ENCODE assay signal across 9 cellular contexts in the genomic region with DNA sequence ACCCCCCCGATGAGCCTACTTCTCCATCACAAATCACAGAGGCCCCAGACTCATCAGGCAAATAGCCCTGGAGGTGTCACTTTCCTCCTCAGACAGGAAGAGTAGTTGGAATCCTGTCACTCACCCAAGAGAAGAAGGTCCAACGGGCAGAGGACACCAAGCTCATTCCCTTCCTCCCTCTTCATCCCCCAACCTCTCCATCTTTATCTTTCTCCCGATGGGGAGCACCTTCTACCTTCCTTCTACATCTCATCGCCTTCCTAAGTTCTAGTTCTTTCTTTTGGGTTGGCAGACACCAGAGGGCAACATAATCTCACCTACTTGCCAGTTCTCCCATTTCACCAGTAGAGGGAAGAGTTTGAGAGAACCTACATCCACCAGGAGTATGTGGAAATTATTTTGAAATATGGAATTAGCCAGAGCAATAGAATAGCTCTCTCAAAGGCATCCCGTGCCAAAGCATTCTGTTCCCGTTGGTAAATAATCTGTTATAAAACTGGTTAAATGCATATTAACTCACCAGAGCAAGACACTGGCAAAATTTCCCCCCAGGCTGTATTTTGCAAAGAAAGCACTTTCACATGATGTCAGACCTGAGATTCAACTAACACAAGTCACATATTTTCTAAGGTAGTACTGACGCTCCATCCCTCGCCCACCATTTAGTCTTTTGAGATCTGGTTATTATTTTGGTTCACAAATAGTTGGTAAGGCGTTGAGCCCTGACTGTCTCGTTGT.
DNase-seq lines count a peak whose midpoint lies in the region; ATAC-seq, FAIRE-seq and TF ChIP-seq lines count a peak whose summit lies in the region.
"Had no signal": no experiment of that assay in that cellular context is flagged by ENCODE, and none has a peak within 500 bp of the region (broad histone marks: within the 10 kb centered on the region; RNA-seq: fewer than 3 reads in every experiment).

No MANE protein-coding gene starts in this region.

- peak; percentile 85 for ATAC-seq in HG02798 (IDR thresholded peaks at IDR 0.05; ENCODE audit: poor library complexity, unreplicated experiment)
- ATAC-seq in GM19023 (IDR thresholded peaks at IDR 0.05; ENCODE audit: unreplicated experiment), result no peak

- no peak overlapping the region for H3K4me3 ChIP-seq in AG04449 (ENCODE audit: low read depth, low read length)
- H3K4me3 ChIP-seq: SJSA1 had no signal

- POLR2A ChIA-PET in AG04449 (lab: Yijun Ruan, JAX), result no interaction called here

- CTCF ChIA-PET in AG04449 (lab: Yijun Ruan, JAX), result interaction anchor here (0.6 to 5.8 kb wide), 32 partner anchors 9 to 627 kb away, joined by 3 to 121 read pairs (median 4); no protein-coding TSS in a partner anchor

- DNase-seq in AG04449 (ENCODE audit: low read depth, low spot score) (peak; percentile 23), GM04503 (ENCODE audit: low read depth) (peak; percentile 24), NCI-H1694 (lab: John Stamatoyannopoulos, UW) (peak; percentile 63), foreskin melanocyte (peak; percentile 34), pons (ENCODE audit: low spot score) (peak; percentile 76)

- TF ChIP-seq CTCF in AG04449 (IDR thresholded peaks at IDR 0.05; ENCODE audit: insufficient read depth, low read length, missing control alignments), result peak; percentile 92

- FAIRE-seq in TTC549 (lab: Jason Lieb, UNC), result peak; percentile 90

Comparison
In these comparisons a context has a peak if more than half of its experiments do, and no peak if none do; other contexts are left out.
1. DNase-seq: peak in every context shown above with its lines; median percentile 76 in pons; 63 in NCI-H1694; 34 in foreskin melanocyte; 24 in GM04503; 23 in AG04449.